In genomic region chr10:3887885-3888476, GRCh38 we compare ENCODE assay signal across 1 cellular context.
TF ChIP-seq lines count a peak whose summit lies in the region.

No MANE protein-coding gene starts in this region.

TF ChIP-seq in WTC11, 78 proteins besides CTCF, POLR2A, EP300 and RAD21 (continued from another document):
- TF ChIP-seq FOXK1 (CRISPR knock-in tag; IDR thresholded peaks at IDR 0.05) (peak; percentile 56), ETV6 (CRISPR knock-in tag; IDR thresholded peaks at IDR 0.05) (peak; percentile 64; the same call in 1 of the 2 replicates), SP1 (CRISPR knock-in tag; conservative IDR thresholded peaks at IDR 0.05) (peak; percentile 52; the same call in 1 of the 2 replicates), NFATC4 (CRISPR knock-in tag; IDR thresholded peaks at IDR 0.05) (no peak), HMGXB4 (CRISPR knock-in tag; IDR thresholded peaks at IDR 0.05) (no peak), USF1 (CRISPR knock-in tag; IDR thresholded peaks at IDR 0.05) (peak; percentile 74), MAX (CRISPR knock-in tag; IDR thresholded peaks at IDR 0.05) (0 out of 2 replicates have a peak, but pooled peaks have one; percentile 23), TEAD4 (CRISPR knock-in tag; IDR thresholded peaks at IDR 0.05) (peak; percentile 26; the same call in 1 of the 2 replicates), TEAD1 (CRISPR knock-in tag; IDR thresholded peaks at IDR 0.05) (peak; percentile 99)
